In genomic region chr10:112953075-112953501, GRCh38 we compare ENCODE assay signal across 8 cellular contexts. TPM values are rescaled to one million over a fixed set of nuclear protein-coding genes. Genes with fewer than 3 reads are reported as not detected.
DNase-seq lines count a peak whose midpoint lies in the region; ATAC-seq and TF ChIP-seq lines count a peak whose summit lies in the region.

No MANE protein-coding gene starts in this region.

- peaks cover 25% of the 10 kb centered on the region for H3K79me2 ChIP-seq in mesendoderm (ENCODE audit: control insufficient read depth, insufficient read depth, low read length)

- H3K4me1 ChIP-seq in mesendoderm (ENCODE audit: control insufficient read depth, low read depth, low read length) (peaks cover 27% of the 10 kb centered on the region), transverse colon (peaks cover 14 to 64% (median 51%) of the 10 kb centered on the region in 4 donors)

- CTCF ChIA-PET in activated CD4-positive, alpha-beta T cell treated with anti-CD3 and anti-CD28 coated beads, Interleukin-2, amount 10 ng/mL, durations not matched to agents 7 days and 5 days (lab: Charles Lee): interaction anchor here (0.7 kb wide), 1 partner anchor 11 kb away, joined by 3 read pairs; no protein-coding TSS in a partner anchor

- no peak overlapping the region for H4K5ac ChIP-seq in mesendoderm (ENCODE audit: low read length)

- peaks cover 17% of the 10 kb centered on the region for H3K4me1 Mint-ChIP-seq in activated CD4-positive, alpha-beta T cell treated with anti-CD3 and anti-CD28 coated beads, Interleukin-2, amount 10 ng/mL, durations not matched to agents 7 days and 5 days
- peaks cover 66% of the 10 kb centered on the region for H3K4me1 Mint-ChIP-seq in dendritic cell treated with granulocyte-macrophage colony-stimulating factor and Interleukin-4, amounts not matched to agents 40 ng/mL and 50 ng/mL, for 4 days (ENCODE audit: low read depth)

- no peak overlapping the region for H3K27ac ChIP-seq in mesendoderm (ENCODE audit: low read depth, low read length)
- H3K27ac ChIP-seq in transverse colon: peak overlapping the region; percentile 95 to 98 (median 96)

- peak overlapping the region; percentile 18 for H2BK5ac ChIP-seq in mesendoderm (ENCODE audit: low read length)

- peaks cover 2% of the 10 kb centered on the region for H3K79me1 ChIP-seq in mesendoderm (ENCODE audit: low read length)

- TF ChIP-seq EP300 in transverse colon (IDR thresholded peaks at IDR 0.05; ENCODE audit: low read depth): no peak

- peak overlapping the region; percentile 71 for H3K4me2 ChIP-seq in mesendoderm (ENCODE audit: low read length)

- no peak overlapping the region for H3K4ac ChIP-seq in mesendoderm (ENCODE audit: low read depth, low read length)

- DNase-seq in activated CD4-positive, alpha-beta T cell treated with anti-CD3 and anti-CD28 coated beads, Interleukin-2, amount 10 ng/mL, durations not matched to agents 7 days and 5 days: no peak
- DNase-seq in activated CD4-positive, alpha-beta T cell treated with anti-CD3 and anti-CD28 coated beads, Interleukin-2, amount 50 U/mL, for 48 hours: no peak
- peak; percentile 61 for DNase-seq in mesendoderm
- DNase-seq in transverse colon: peak; percentile 52
- no peak for DNase-seq in left lobe of liver (ENCODE audit: low spot score)
- no peak for DNase-seq in HT-29 (ENCODE audit: low spot score)

- no peak for TF ChIP-seq CTCF in transverse colon (IDR thresholded peaks at IDR 0.05)

- H2BK15ac ChIP-seq in mesendoderm (replicated peaks; ENCODE audit: low read depth): peak overlapping the region; percentile 79

- POLR2A ChIA-PET in activated CD4-positive, alpha-beta T cell treated with anti-CD3 and anti-CD28 coated beads, Interleukin-2, amount 10 ng/mL, durations not matched to agents 7 days and 5 days (lab: Charles Lee): no interaction called here

- no CpG with 5 or more reads among the region's 19 CpGs for WGBS in mesendoderm (ENCODE audit: extremely low coverage, insufficient coverage, low lambda C conversion rate)
- 19 to 30% methylated on average over 6 to 19 of the region's 19 CpGs for WGBS in transverse colon (ENCODE audit: low coverage in 1 of 2), 2 donors

- peak overlapping the region; percentile 29 for H3K23ac ChIP-seq in mesendoderm (ENCODE audit: low read length)

- no peaks in the 10 kb centered on the region for H3K9me3 ChIP-seq in transverse colon

- in situ Hi-C loops in transverse colon (cut with MboI; ENCODE audit: low pct_ligation_motif_present in 1 of 4, low pct_unique_long_range_greater_than_20kb in 1 of 4, low sequenced_read_pairs in 3 of 4): loop anchor here in 2 of 4 donors (25.0 kb wide), 2 partner anchors 134 to 434 kb away; no protein-coding TSS in a partner anchor

- H3K18ac ChIP-seq in mesendoderm (ENCODE audit: low read length): peak overlapping the region; percentile 99

- H4K8ac ChIP-seq in mesendoderm (ENCODE audit: low read depth, low read length): no peak overlapping the region

- H3K36me3 ChIP-seq in mesendoderm (ENCODE audit: control insufficient read depth, insufficient read depth, low read length) (no peaks in the 10 kb centered on the region), transverse colon (no peaks in the 10 kb centered on the region)

- H3K36me3 Mint-ChIP-seq in activated CD4-positive, alpha-beta T cell treated with anti-CD3 and anti-CD28 coated beads, Interleukin-2, amount 10 ng/mL, durations not matched to agents 7 days and 5 days (ENCODE audit: low read depth): peaks cover 1% of the 10 kb centered on the region
- peaks cover 20% of the 10 kb centered on the region for H3K36me3 Mint-ChIP-seq in dendritic cell treated with granulocyte-macrophage colony-stimulating factor and Interleukin-4, amounts not matched to agents 40 ng/mL and 50 ng/mL, for 4 days (ENCODE audit: low read depth)

- no peaks in the 10 kb centered on the region for H3K27me3 ChIP-seq in mesendoderm (ENCODE audit: insufficient read depth, low read length, poor library complexity)
- no peaks in the 10 kb centered on the region for H3K27me3 ChIP-seq in transverse colon

- TF ChIP-seq POLR2A in transverse colon (IDR thresholded peaks at IDR 0.05): no peak

- intact Hi-C loops in dendritic cell treated with granulocyte-macrophage colony-stimulating factor and Interleukin-4, amounts not matched to agents 40 ng/mL and 50 ng/mL, for 4 days (cut with micrococcal nuclease): loop anchor here (5.0 to 10.0 kb wide), 2 partner anchors 101 to 142 kb away; no protein-coding TSS in a partner anchor
- intact Hi-C loops in transverse colon (cut with DNase I; ENCODE audit: low total_unique reads): loop anchor here (5.0 to 10.0 kb wide), 2 partner anchors 112 to 174 kb away; no protein-coding TSS in a partner anchor

- H3K4me3 ChIP-seq in mesendoderm (ENCODE audit: low read length): peak overlapping the region; percentile 86
- H3K4me3 ChIP-seq in transverse colon: peak overlapping the region; percentile 61 to 88 (median 78)

- no peak overlapping the region for H3K27ac Mint-ChIP-seq in activated CD4-positive, alpha-beta T cell treated with anti-CD3 and anti-CD28 coated beads, Interleukin-2, amount 10 ng/mL, durations not matched to agents 7 days and 5 days
- peak overlapping the region; percentile 53 for H3K27ac Mint-ChIP-seq in dendritic cell treated with granulocyte-macrophage colony-stimulating factor and Interleukin-4, amounts not matched to agents 40 ng/mL and 50 ng/mL, for 4 days

- ATAC-seq in left lobe of liver (no peak), HG03025 (IDR thresholded peaks at IDR 0.05; ENCODE audit: low FRiP score, unreplicated experiment) (no peak)

- H2BK120ac ChIP-seq in mesendoderm (ENCODE audit: low read depth, low read length): peak overlapping the region; percentile 93

- H3K27me3 Mint-ChIP-seq in activated CD4-positive, alpha-beta T cell treated with anti-CD3 and anti-CD28 coated beads, Interleukin-2, amount 10 ng/mL, durations not matched to agents 7 days and 5 days: peaks cover 87% of the 10 kb centered on the region
- peaks cover 71% of the 10 kb centered on the region for H3K27me3 Mint-ChIP-seq in dendritic cell treated with granulocyte-macrophage colony-stimulating factor and Interleukin-4, amounts not matched to agents 40 ng/mL and 50 ng/mL, for 4 days

- H3K9me3 Mint-ChIP-seq in activated CD4-positive, alpha-beta T cell treated with anti-CD3 and anti-CD28 coated beads, Interleukin-2, amount 10 ng/mL, durations not matched to agents 7 days and 5 days: no peaks in the 10 kb centered on the region
- H3K9me3 Mint-ChIP-seq in dendritic cell treated with granulocyte-macrophage colony-stimulating factor and Interleukin-4, amounts not matched to agents 40 ng/mL and 50 ng/mL, for 4 days: no peaks in the 10 kb centered on the region

- no peak overlapping the region for H2AK5ac ChIP-seq in mesendoderm (ENCODE audit: low read length)

- H3K4me3 Mint-ChIP-seq in activated CD4-positive, alpha-beta T cell treated with anti-CD3 and anti-CD28 coated beads, Interleukin-2, amount 10 ng/mL, durations not matched to agents 7 days and 5 days: peak overlapping the region; percentile 64
- H3K4me3 Mint-ChIP-seq in dendritic cell treated with granulocyte-macrophage colony-stimulating factor and Interleukin-4, amounts not matched to agents 40 ng/mL and 50 ng/mL, for 4 days: peak overlapping the region; percentile 88

- H3K9ac ChIP-seq in mesendoderm (ENCODE audit: low read length): peak overlapping the region; percentile 88

- H3K56ac ChIP-seq in mesendoderm (ENCODE audit: low read length): peak overlapping the region; percentile 93

RNA-seq across cellular contexts. Expression of gene TCF7L2, which starts 3.0 kb away (rescaled TPM):
- under 1 TPM; 0.60 to 0.81 TPM for total RNA-seq in activated CD4-positive, alpha-beta T cell treated with anti-CD3 and anti-CD28 coated beads, Interleukin-2, amount 10 ng/mL, durations not matched to agents 7 days and 5 days
- 43.5 TPM for polyA plus RNA-seq in mesendoderm (2013, experiment 1 of 2)
- polyA plus RNA-seq in mesendoderm (2013, experiment 2 of 2): 47.0 TPM
- total RNA-seq in transverse colon (100 to 1,000 TPM in 3 of 4 donors, 10 to 100 TPM in 1; 84.6 to 249 (median 137) TPM), left lobe of liver (18.7 TPM)
- 13.8 and 16.5 TPM in 2 replicates for total RNA-seq in HT-29 (2014; rRNA removed; shearing (Covaris generic))

Comparison
In these comparisons a context has a peak if more than half of its experiments do, and no peak if none do; other contexts are left out.
1. DNase-seq: peak in mesendoderm (single experiment) and transverse colon (single experiment); none in activated CD4-positive, alpha-beta T cell treated with anti-CD3 and anti-CD28 coated beads, Interleukin-2, amount 10 ng/mL, durations not matched to agents 7 days and 5 days (single experiment), activated CD4-positive, alpha-beta T cell treated with anti-CD3 and anti-CD28 coated beads, Interleukin-2, amount 50 U/mL, for 48 hours (0 of 2), left lobe of liver (single experiment) and HT-29 (single experiment).